Comparison of ENCODE assay signal across 8 cellular contexts in the genomic region with DNA sequence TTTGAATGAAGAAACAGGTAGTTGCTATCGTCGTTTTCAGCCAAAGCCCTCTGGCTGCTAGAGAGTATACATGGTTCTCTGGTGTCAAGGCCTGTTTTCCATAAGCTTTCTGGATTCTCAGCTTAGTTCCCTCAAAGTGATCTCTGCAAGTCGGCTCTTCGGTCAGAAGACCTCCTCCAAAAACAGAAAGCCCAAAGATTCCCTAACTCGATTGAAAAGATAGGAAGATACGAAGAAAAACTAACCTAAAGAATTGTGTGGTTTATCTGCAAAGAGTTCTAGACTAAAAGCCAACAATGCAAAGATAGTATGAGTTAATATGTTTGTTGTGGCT. TPM values are rescaled to one million over a fixed set of nuclear protein-coding genes. Genes with fewer than 3 reads are reported as not detected.
DNase-seq lines count a peak whose midpoint lies in the region; ATAC-seq, FAIRE-seq and TF ChIP-seq lines count a peak whose summit lies in the region.

No MANE protein-coding gene starts in this region.

- CTCF ChIA-PET in H1 (lab: Charles Lee; ENCODE audit: partially characterized antibody), result interaction anchor here (1.3 kb wide), 1 partner anchor 26 kb away, joined by 3 read pairs; no protein-coding TSS in a partner anchor

- peak overlapping the region; percentile 72 for H2AFZ ChIP-seq in H1 (ENCODE audit: low read length)

- H2BK12ac ChIP-seq in H1 (ENCODE audit: low read depth, low read length), result no peak overlapping the region

- peak; percentile 22 for ATAC-seq in GM21390 (IDR thresholded peaks at IDR 0.05; ENCODE audit: unreplicated experiment)
- no peak for ATAC-seq in natural killer cell

- no peaks in the 10 kb centered on the region for H3K36me3 ChIP-seq in BLaER1
- no peaks in the 10 kb centered on the region; a peak in 1 of 8 replicates for H3K36me3 ChIP-seq in H1 (ENCODE audit: control insufficient read depth in 2 of 4, insufficient read depth in 4 of 4, low read length in 3 of 4)

- peak overlapping the region; percentile 98 to 100 for H3K27ac Mint-ChIP-seq in natural killer cell

- H2BK120ac ChIP-seq in H1 (replicated peaks; ENCODE audit: low read depth, low read length), result no peak overlapping the region

- TF ChIP-seq CTCF in H1 (IDR thresholded peaks at IDR 0.05; ENCODE audit: control extremely low read depth in 1 of 3, insufficient read depth in 1 of 3, low read depth in 1 of 3, low read length in 3 of 3) (no peak), natural killer cell (IDR thresholded peaks at IDR 0.05) (no peak)

- H4K20me1 ChIP-seq in BLaER1 (peaks cover 34% of the 10 kb centered on the region; the same call in 1 of the 2 replicates), H1 (replicated peaks in 1 of 2; ENCODE audit: control insufficient read depth in 1 of 2, insufficient read depth in 2 of 2, low read length in 2 of 2) (peaks cover 0 to 2% of the 10 kb centered on the region in 2 experiments)

- H3K4me3 Mint-ChIP-seq in natural killer cell, result peak overlapping the region; percentile 100

- H3K4me3 ChIP-seq in BLaER1 (peak overlapping the region; percentile 92), H1 (ENCODE audit: extremely low read depth in 1 of 4, insufficient read depth in 2 of 4, low read depth in 3 of 4, low read length in 4 of 4) (peak overlapping the region; percentile 80 to 92 (median 84))

- H2BK20ac ChIP-seq in H1 (ENCODE audit: low read length), result no peak overlapping the region

- peak overlapping the region; percentile 82 for H2BK5ac ChIP-seq in H1 (ENCODE audit: low read depth, low read length)

- no peaks in the 10 kb centered on the region for H3K79me1 ChIP-seq in H1 (ENCODE audit: low read depth, low read length)

- H3K9me3 Mint-ChIP-seq in natural killer cell, result no peaks in the 10 kb centered on the region

- WGBS in H1 (ENCODE audit: extremely low coverage in 1 of 2, insufficient coverage in 1 of 2, insufficient read length in 1 of 2, insufficient replicate concordance in 2 of 2, low coverage in 1 of 2, low lambda C conversion rate in 2 of 2, missing lambda C conversion rate in 1 of 2), 2 experiments, result 49% methylated on average over 6 of the region's 6 CpGs; no CpG with 5 or more reads in 1 of the 2 experiments

- peak overlapping the region; percentile 2 for H4K91ac ChIP-seq in H1 (replicated peaks; ENCODE audit: insufficient read length, low read length)

- no peak for TF ChIP-seq EP300 in H1 (IDR thresholded peaks at IDR 0.05; ENCODE audit: borderline replicate concordance in 1 of 2, low read depth in 2 of 2, low read length in 2 of 2)

- TF ChIP-seq POLR2A in H1 (IDR thresholded peaks at IDR 0.05; ENCODE audit: control extremely low read depth in 1 of 2, low read depth in 2 of 2, low read length in 2 of 2), result no peak

- H3K4ac ChIP-seq in H1 (replicated peaks; ENCODE audit: insufficient read length, low read depth, low read length), result no peak overlapping the region

- no peak for FAIRE-seq in H1 (lab: Jason Lieb, UNC)

- intact Hi-C loops in natural killer cell (cut with micrococcal nuclease), result no loop called here

- peak overlapping the region; percentile 90 for H3K4me2 ChIP-seq in BLaER1
- H3K4me2 ChIP-seq in H1 (ENCODE audit: insufficient read depth in 1 of 2, low read depth in 2 of 2, low read length in 2 of 2), result peak overlapping the region; percentile 76 to 85

- H3K23ac ChIP-seq in H1 (ENCODE audit: insufficient read length), result no peak overlapping the region

- POLR2A ChIA-PET in H1 (lab: Charles Lee; ENCODE audit: partially characterized antibody), result interaction anchor here (0.6 to 1.8 kb wide), 6 partner anchors 9 to 695 kb away, joined by 3 to 6 read pairs (median 3); no protein-coding TSS in a partner anchor

- no peak overlapping the region for H4K8ac ChIP-seq in H1 (ENCODE audit: extremely low read depth, insufficient read depth, low read length)

- TF ChIP-seq RAD21 in H1 (IDR thresholded peaks at IDR 0.05 in 1 of 2, conservative IDR thresholded peaks at IDR 0.05 in 1 of 2; ENCODE audit: low read depth in 2 of 2, low read length in 2 of 2), result no peak

- no peaks in the 10 kb centered on the region for H3K36me3 Mint-ChIP-seq in natural killer cell

- peak overlapping the region; percentile 61; the same call in 1 of the 2 replicates for H3K18ac ChIP-seq in H1 (ENCODE audit: extremely low read depth, low read length)

- no peaks in the 10 kb centered on the region for H3K27me3 Mint-ChIP-seq in natural killer cell (ENCODE audit: low read depth in 2 of 2)

- H3K14ac ChIP-seq in H1 (ENCODE audit: insufficient read length), result no peak overlapping the region

- H3K27ac ChIP-seq in BLaER1, result peak overlapping the region; percentile 85
- H3K27ac ChIP-seq in H1 (ENCODE audit: low read depth, low read length), result 0 out of 2 replicates have a peak overlapping the region, but pooled peaks have one; percentile 55

- H3K27me3 ChIP-seq in BLaER1 (no peaks in the 10 kb centered on the region), H1 (replicated peaks in 1 of 4; ENCODE audit: control insufficient read depth in 3 of 4, extremely low read depth in 1 of 4, insufficient read depth in 3 of 4, low read length in 3 of 4) (no peaks in the 10 kb centered on the region)

- H3K79me2 ChIP-seq in H1 (ENCODE audit: control insufficient read depth in 1 of 2, insufficient read depth in 2 of 2, low read length in 2 of 2), result peaks cover 3 to 48% of the 10 kb centered on the region in 2 experiments; a peak in 3 of 4 replicates

- H3K4me1 ChIP-seq in BLaER1, result peaks cover 35% of the 10 kb centered on the region
- peaks cover 5 to 25% (median 9%) of the 10 kb centered on the region in 4 experiments; a peak in 5 of 7 replicates for H3K4me1 ChIP-seq in H1 (replicated peaks in 1 of 4; ENCODE audit: control insufficient read depth in 3 of 4, insufficient read depth in 4 of 4, low read length in 3 of 4)

- no peaks in the 10 kb centered on the region; the same call in 1 of the 2 replicates for H3K23me2 ChIP-seq in H1 (ENCODE audit: low read depth, low read length)

- no peak overlapping the region for H2AK5ac ChIP-seq in H1 (ENCODE audit: low read depth, low read length)

- H4K5ac ChIP-seq in H1 (ENCODE audit: insufficient read length, low read depth, low read length), result no peak overlapping the region

- H3K9ac ChIP-seq in BLaER1 (peak overlapping the region; percentile 86), H1 (replicated peaks in 1 of 4; ENCODE audit: extremely low read depth in 1 of 4, low read depth in 3 of 4, low read length in 3 of 4) (peak overlapping the region; percentile 59 to 75 (median 66); a peak in 5 of 7 replicates)

- DNase-seq in OCI-M2 (lab: John Stamatoyannopoulos, UW; ENCODE audit: unreplicated experiment), result peak; percentile 46
- DNase-seq in H1 (ENCODE audit: low read depth in 1 of 2, low spot score in 2 of 2), result no peak
- no peak for DNase-seq in natural killer cell
- no peak for DNase-seq in EL
- no peak for DNase-seq in islet precursor cell
- DNase-seq in GM19238 (ENCODE audit: insufficient read length, low spot score), result no peak

- peaks cover 29 to 46% of the 10 kb centered on the region in 2 donors for H3K4me1 Mint-ChIP-seq in natural killer cell

- H3K9me3 ChIP-seq in BLaER1 (no peaks in the 10 kb centered on the region), H1 (ENCODE audit: insufficient read depth in 2 of 2, low read depth in 1 of 2, low read length in 1 of 2) (no peaks in the 10 kb centered on the region)

- H3K56ac ChIP-seq in H1 (replicated peaks; ENCODE audit: insufficient read length, low read depth, low read length), result peak overlapping the region; percentile 63

- H2BK15ac ChIP-seq in H1 (ENCODE audit: low read length), result no peak overlapping the region

TF ChIP-seq in H1, 55 proteins besides CTCF, POLR2A, EP300 and RAD21:
- TF ChIP-seq SUZ12 (IDR thresholded peaks at IDR 0.05; ENCODE audit: low read length), result no peak
- TF ChIP-seq SAP30 (IDR thresholded peaks at IDR 0.05; ENCODE audit: insufficient read depth, insufficient replicate concordance, low read length), result no peak
- no peak for TF ChIP-seq PHF8 (conservative IDR thresholded peaks at IDR 0.05; ENCODE audit: low read depth, low read length)

RNA-seq across cellular contexts. Expression of gene ASCC3, which starts 0.5 kb away (rescaled TPM):
- total RNA-seq in H1 (2021; fragmentation: NEBNext Ultra II Directional; extraction: Animal tissue kit (Norgen Biotek cat#: 25700)), result 73.0 and 77.8 TPM in 2 replicates
- polyA plus RNA-seq in H1 (2011; rRNA removed), result 15.5 and 37.5 TPM in 2 replicates
- 27.9 TPM for polyA plus RNA-seq in H1 (2011; cell fraction: cytosol; rRNA removed)
- 25.4 TPM for polyA plus RNA-seq in H1 (2011; cell fraction: nucleus; rRNA removed)
- polyA plus RNA-seq in H1 (2012, experiment 1 of 2), result 34.9 to 48.2 TPM (median 38.3 TPM) in 4 replicates
- 2.0 TPM for polyA plus RNA-seq in H1 (2012, experiment 2 of 2)
- polyA plus RNA-seq in H1 (2013, experiment 1 of 2), result 30.2 TPM
- 28.4 TPM for polyA plus RNA-seq in H1 (2013, experiment 2 of 2)
- polyA minus RNA-seq in H1 (2011; rRNA and poly(A)+ RNA removed), result 95.7 and 133 TPM in 2 replicates
- 50.1 TPM for polyA minus RNA-seq in H1 (2011; cell fraction: cytosol; rRNA and poly(A)+ RNA removed)
- 148 TPM for polyA minus RNA-seq in H1 (2011; cell fraction: nucleus; rRNA and poly(A)+ RNA removed)
- total RNA-seq in natural killer cell, result 10 to 100 TPM; 42.3 to 50.0 (median 44.1) TPM
